In the genomic region with DNA sequence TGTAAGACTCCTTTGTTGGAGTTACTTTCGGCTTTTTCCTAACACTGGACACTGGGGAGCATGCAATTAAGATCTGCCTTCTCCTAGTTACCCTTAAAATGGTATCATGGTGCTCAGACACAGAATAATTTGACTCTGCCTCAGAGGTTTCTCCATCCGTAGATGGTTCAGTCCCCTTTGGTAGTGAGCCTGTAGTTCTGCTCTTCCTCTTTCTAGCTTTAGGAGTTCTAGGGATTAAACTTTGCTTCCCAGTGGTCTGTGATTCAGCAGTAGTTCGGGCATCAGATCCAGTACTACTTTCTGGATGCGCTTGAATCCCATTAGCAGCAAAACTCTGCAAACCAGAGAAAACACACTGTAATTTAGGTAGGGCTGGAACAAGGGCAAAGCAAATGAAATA, we compare ENCODE assay signal across 13 cellular contexts. TPM values are rescaled to one million over a fixed set of nuclear protein-coding genes. Genes with fewer than 3 reads are reported as not detected.
DNase-seq lines count a peak whose midpoint lies in the region; ATAC-seq, FAIRE-seq and TF ChIP-seq lines count a peak whose summit lies in the region.
"Had no signal": no experiment of that assay in that cellular context is flagged by ENCODE, and none has a peak within 500 bp of the region (broad histone marks: within the 10 kb centered on the region; RNA-seq: fewer than 3 reads in every experiment).

No MANE protein-coding gene starts in this region.

- no peak overlapping the region for H2AK5ac ChIP-seq in H9 (ENCODE audit: insufficient read length, low read length)

- peak overlapping the region; percentile 93 to 96; a peak in 4 of 6 replicates for H3K27ac ChIP-seq in A549
- H3K27ac ChIP-seq in H9 (ENCODE audit: insufficient read length, low read depth, low read length) = no peak overlapping the region
- no peak overlapping the region for H3K27ac ChIP-seq in esophagus muscularis mucosa (replicated peaks in 1 of 4)
- H3K27ac ChIP-seq: SJCRH30 had no signal

- H3K27ac Mint-ChIP-seq in H9 (no peak overlapping the region), memory B cell (peak overlapping the region; percentile 96)
- H3K27ac Mint-ChIP-seq in activated T-helper 17 cell treated with anti-CD3 and anti-CD28 coated beads, Interleukin-2, amount 50 U/mL, for 72 hours = peak overlapping the region; percentile 99

- no peak overlapping the region for H4K8ac ChIP-seq in H9 (replicated peaks; ENCODE audit: insufficient read length, low read depth, low read length)

- peaks cover 22% of the 10 kb centered on the region; the same call in 1 of the 2 replicates for H3K79me2 ChIP-seq in H9 (ENCODE audit: insufficient read depth, low read length)

- POLR2A ChIA-PET in A549 (lab: Yijun Ruan, JAX) = no interaction called here

- H3K56ac ChIP-seq in H9 (ENCODE audit: insufficient read length, low read depth, low read length) = no peak overlapping the region

- H3K9me3 Mint-ChIP-seq in H9 = no peaks in the 10 kb centered on the region
- H3K9me3 Mint-ChIP-seq in activated T-helper 17 cell treated with anti-CD3 and anti-CD28 coated beads, Interleukin-2, amount 50 U/mL, for 72 hours = no peaks in the 10 kb centered on the region
- H3K9me3 Mint-ChIP-seq in memory B cell = no peaks in the 10 kb centered on the region

- TF ChIP-seq EP300 in A549 (IDR thresholded peaks at IDR 0.05) (no peak), esophagus muscularis mucosa (IDR thresholded peaks at IDR 0.05) (no peak)

- H3K9me3 ChIP-seq in A549 (no peaks in the 10 kb centered on the region), H9 (ENCODE audit: control insufficient read depth, low read depth, low read length) (no peaks in the 10 kb centered on the region), esophagus muscularis mucosa (no peaks in the 10 kb centered on the region)
- H3K9me3 ChIP-seq: SJCRH30, testis had no signal

- H3K4me3 Mint-ChIP-seq in H9 (peak overlapping the region; percentile 95 to 97), memory B cell (peak overlapping the region; percentile 95)
- peak overlapping the region; percentile 96 for H3K4me3 Mint-ChIP-seq in activated T-helper 17 cell treated with anti-CD3 and anti-CD28 coated beads, Interleukin-2, amount 50 U/mL, for 72 hours

- no peaks in the 10 kb centered on the region for H4K20me1 ChIP-seq in H9 (ENCODE audit: control insufficient read depth, insufficient read depth, insufficient read length)

- H4K5ac ChIP-seq in H9 (ENCODE audit: insufficient read length, low read depth, low read length) = no peak overlapping the region

- no peak overlapping the region for H3T11ph ChIP-seq in H9 (ENCODE audit: low read length)

- H2BK12ac ChIP-seq in H9 (ENCODE audit: insufficient read length, low read depth, low read length) = no peak overlapping the region

- peak overlapping the region; percentile 92 for H3K4me2 ChIP-seq in A549
- H3K4me2 ChIP-seq in H9 (ENCODE audit: insufficient read depth, insufficient read length, low read length) = peak overlapping the region; percentile 81

- H3K4me1 ChIP-seq in A549 (peaks cover 37% of the 10 kb centered on the region), H9 (ENCODE audit: insufficient read depth, low read length) (no peaks in the 10 kb centered on the region), esophagus muscularis mucosa (peaks cover 22 to 37% (median 34%) of the 10 kb centered on the region in 4 donors)
- H3K4me1 ChIP-seq: SJCRH30 had no signal

- DNase-seq in A549 (ENCODE audit: low read depth in 1 of 2, low spot score in 1 of 2) = no peak
- DNase-seq in H9 = no peak
- DNase-seq in memory B cell (ENCODE audit: low spot score in 2 of 2) = no peak
- DNase-seq in esophagus muscularis mucosa (ENCODE audit: extremely low spot score) = no peak
- DNase-seq in amygdala (lab: John Stamatoyannopoulos, UW) = no peak
- DNase-seq: effector CD4-positive, alpha-beta T cell; left colon; NCI-H2081; SJCRH30; testis had no signal

- no peak for TF ChIP-seq CTCF in A549 (IDR thresholded peaks at IDR 0.05)
- no peak for TF ChIP-seq CTCF in H9 (conservative IDR thresholded peaks at IDR 0.05)
- TF ChIP-seq CTCF in esophagus muscularis mucosa (IDR thresholded peaks at IDR 0.05) = no peak

- no peak overlapping the region for H2BK5ac ChIP-seq in H9 (ENCODE audit: insufficient read length, low read length)

- CTCF ChIA-PET in A549 (lab: Yijun Ruan, JAX) = no interaction called here

- no peak overlapping the region for H3K23ac ChIP-seq in H9 (ENCODE audit: insufficient read length, low read depth, low read length)

- no peak overlapping the region for H2BK120ac ChIP-seq in H9 (ENCODE audit: low read depth, low read length, poor library complexity, severe bottlenecking)

- no peak overlapping the region for H2AFZ ChIP-seq in H9 (ENCODE audit: low read length)

- 81% methylated on average over 4 of the region's 4 CpGs for WGBS in A549 (ENCODE audit: missing lambda C conversion rate)
- WGBS in H9 (ENCODE audit: extremely low coverage, insufficient read length, low lambda C conversion rate) = no CpG with 5 or more reads among the region's 4 CpGs
- WGBS in esophagus muscularis mucosa = 88% methylated on average over 4 of the region's 4 CpGs

- FAIRE-seq in A549 (lab: Jason Lieb, UNC) = no peak

- TF ChIP-seq POLR2A in A549 (IDR thresholded peaks at IDR 0.05; ENCODE audit: low read length) (no peak), esophagus muscularis mucosa (IDR thresholded peaks at IDR 0.05; ENCODE audit: low read depth) (no peak)

- H3K27me3 Mint-ChIP-seq in H9 (ENCODE audit: low read depth) = no peaks in the 10 kb centered on the region
- no peaks in the 10 kb centered on the region for H3K27me3 Mint-ChIP-seq in activated T-helper 17 cell treated with anti-CD3 and anti-CD28 coated beads, Interleukin-2, amount 50 U/mL, for 72 hours
- no peaks in the 10 kb centered on the region for H3K27me3 Mint-ChIP-seq in memory B cell

- H3K4me1 Mint-ChIP-seq in H9 = peaks cover 15 to 16% of the 10 kb centered on the region in 2 experiments
- H3K4me1 Mint-ChIP-seq in activated T-helper 17 cell treated with anti-CD3 and anti-CD28 coated beads, Interleukin-2, amount 50 U/mL, for 72 hours = peaks cover 35% of the 10 kb centered on the region
- H3K4me1 Mint-ChIP-seq in memory B cell = peaks cover 36% of the 10 kb centered on the region

- no peak overlapping the region for H2BK20ac ChIP-seq in H9 (ENCODE audit: low read depth, low read length, poor library complexity, severe bottlenecking)

- H3K14ac ChIP-seq in H9 (ENCODE audit: insufficient read depth, low read length) = no peak overlapping the region

- no peak overlapping the region for H2BK15ac ChIP-seq in H9 (ENCODE audit: low read depth, low read length)

- peaks cover 39 to 54% (median 48%) of the 10 kb centered on the region in 4 donors for H3K36me3 ChIP-seq in esophagus muscularis mucosa

- H3K23me2 ChIP-seq in H9 (ENCODE audit: insufficient read length, low read depth, low read length, poor library complexity, severe bottlenecking) = peaks cover 13% of the 10 kb centered on the region

- no peak overlapping the region for H3K9ac ChIP-seq in H9 (ENCODE audit: extremely low read depth, insufficient read length, low read length)

- no peak overlapping the region for H3K4ac ChIP-seq in H9 (ENCODE audit: low read depth, low read length)

- intact Hi-C loops in esophagus muscularis mucosa (cut with DNase I) = no loop called here

- no peak overlapping the region for H3K18ac ChIP-seq in H9 (ENCODE audit: insufficient read length, low read depth, low read length)

- peaks cover 30 to 47% (median 42%) of the 10 kb centered on the region in 3 experiments for H3K36me3 Mint-ChIP-seq in H9 (ENCODE audit: insufficient read depth in 1 of 3, low read depth in 3 of 3)
- H3K36me3 Mint-ChIP-seq in activated T-helper 17 cell treated with anti-CD3 and anti-CD28 coated beads, Interleukin-2, amount 50 U/mL, for 72 hours (ENCODE audit: low read depth) = peaks cover 68% of the 10 kb centered on the region
- H3K36me3 Mint-ChIP-seq in memory B cell = peaks cover 26% of the 10 kb centered on the region

- TF ChIP-seq RAD21 in A549 (conservative IDR thresholded peaks at IDR 0.05 in 1 of 2, IDR thresholded peaks at IDR 0.05 in 1 of 2) = no peak

- peak overlapping the region; percentile 93 for H3K4me3 ChIP-seq in A549
- H3K4me3 ChIP-seq in esophagus muscularis mucosa = no peak overlapping the region

- peaks cover 10% of the 10 kb centered on the region for H3K79me1 ChIP-seq in H9 (ENCODE audit: insufficient read depth, low read depth, low read length, poor library complexity, severe bottlenecking)

- no peaks in the 10 kb centered on the region for H3K27me3 ChIP-seq in H9 (ENCODE audit: insufficient read depth, low read length)
- no peaks in the 10 kb centered on the region for H3K27me3 ChIP-seq in esophagus muscularis mucosa
- H3K27me3 ChIP-seq: SJCRH30, testis had no signal

- no peak overlapping the region for H4K91ac ChIP-seq in H9 (ENCODE audit: insufficient read length, low read depth, low read length)

- ATAC-seq in A549 (no peak), memory B cell (ENCODE audit: low read depth) (no peak), GM18861 (IDR thresholded peaks at IDR 0.05; ENCODE audit: unreplicated experiment) (no peak), HG03378 (IDR thresholded peaks at IDR 0.05; ENCODE audit: unreplicated experiment) (no peak)
- no peak for ATAC-seq in activated T-helper 17 cell treated with anti-CD3 and anti-CD28 coated beads, Interleukin-2, amount 50 U/mL, for 72 hours (replicated peaks)
- ATAC-seq: left colon had no signal

RNA-seq across cellular contexts. Expression of gene DNTTIP2, which starts 1.5 kb away (rescaled TPM):
- polyA plus RNA-seq in A549 (2011; rRNA removed) (41.5 and 45.7 TPM in 2 replicates), A549 (2017; fragmentation: RNase III; extraction: RNeasy Plus Mini Kit Qiagen cat#74134 plus additional on column Dnase treatment) (39.1 to 42.0 TPM (median 40.6 TPM) in 3 replicates)
- polyA plus RNA-seq in A549 (2012; cell fraction: cytosol; rRNA removed) = 5.4 and 7.7 TPM in 2 replicates
- polyA plus RNA-seq in A549 (2012; cell fraction: nucleus; rRNA removed) = 7.1 and 7.9 TPM in 2 replicates
- polyA minus RNA-seq in A549 (2011; rRNA and poly(A)+ RNA removed) = 18.8 and 19.2 TPM in 2 replicates
- total RNA-seq in H9 (2021) (96.0 and 101 TPM in 2 replicates), esophagus muscularis mucosa (10 to 100 TPM; 23.3 to 43.4 (median 31.4) TPM)
- total RNA-seq in activated T-helper 17 cell treated with anti-CD3 and anti-CD28 coated beads, Interleukin-2, amount 50 U/mL, for 72 hours = 10 to 100 TPM; 62.9 to 79.5 TPM

RNA-seq across cellular contexts. Expression of gene GCLM, which starts 31.7 kb away (rescaled TPM):
- polyA plus RNA-seq in A549 (2011; rRNA removed) (160 and 163 TPM in 2 replicates), A549 (2017; fragmentation: RNase III; extraction: RNeasy Plus Mini Kit Qiagen cat#74134 plus additional on column Dnase treatment) (90.2 to 100 TPM (median 92.3 TPM) in 3 replicates)
- 41.0 and 50.0 TPM in 2 replicates for polyA plus RNA-seq in A549 (2012; cell fraction: cytosol; rRNA removed)
- polyA plus RNA-seq in A549 (2012; cell fraction: nucleus; rRNA removed) = 15.8 and 16.0 TPM in 2 replicates
- 63.5 and 66.8 TPM in 2 replicates for polyA minus RNA-seq in A549 (2011; rRNA and poly(A)+ RNA removed)
- total RNA-seq in H9 (2021) (14.9 and 15.4 TPM in 2 replicates), esophagus muscularis mucosa (10 to 100 TPM in 1 of 4 donors, 1 to 10 TPM in 3; 4.2 to 18.4 (median 6.3) TPM)
- total RNA-seq in activated T-helper 17 cell treated with anti-CD3 and anti-CD28 coated beads, Interleukin-2, amount 50 U/mL, for 72 hours = 10 to 100 TPM; 15.4 to 31.1 TPM

Comparison
In these comparisons a context has a peak if more than half of its experiments do, and no peak if none do; other contexts are left out.
1. H3K27ac ChIP-seq: peak in A549 (2 of 2); none in H9 (single experiment) and esophagus muscularis mucosa (0 of 4).
2. H3K27ac Mint-ChIP-seq: peak in activated T-helper 17 cell treated with anti-CD3 and anti-CD28 coated beads, Interleukin-2, amount 50 U/mL, for 72 hours (single experiment) and memory B cell (single experiment); none in H9 (0 of 3).
3. Peak in every context shown above with its lines, with median percentiles within 50 percentile points of each other: H3K4me3 Mint-ChIP-seq.